In the genomic region with DNA sequence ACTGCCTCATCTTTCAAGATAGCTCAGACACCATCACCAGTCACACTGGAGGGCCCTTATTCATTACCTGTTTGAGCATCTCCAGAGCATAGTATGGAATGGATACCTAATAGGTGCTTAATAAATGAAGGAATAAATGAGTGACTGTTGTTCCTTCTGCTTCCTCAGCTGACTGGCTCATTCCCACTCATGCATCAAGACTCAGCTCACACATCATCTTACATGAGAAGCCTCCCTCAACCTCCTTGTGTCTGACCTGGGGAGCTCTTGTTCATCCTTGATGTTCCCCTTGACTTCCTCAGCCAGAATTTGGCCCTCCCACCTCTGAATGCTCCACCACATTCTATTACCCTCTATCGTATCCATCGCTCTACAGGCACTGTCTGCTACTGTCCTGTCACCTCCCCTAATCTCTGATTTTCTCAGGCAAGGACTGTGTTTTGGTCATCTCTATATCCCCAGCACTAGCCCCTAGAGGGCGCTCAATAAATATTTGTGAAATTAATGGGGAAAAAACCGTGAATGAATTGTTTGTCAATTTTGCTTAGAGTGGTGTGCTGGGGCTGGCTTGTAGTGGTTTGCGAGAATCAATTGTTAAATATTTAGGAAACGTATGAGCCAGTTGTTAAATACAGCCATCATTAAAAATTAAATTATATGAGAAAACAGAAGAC, we compare ENCODE assay signal across 8 cellular contexts.
DNase-seq lines count a peak whose midpoint lies in the region; ATAC-seq, FAIRE-seq and TF ChIP-seq lines count a peak whose summit lies in the region.

No MANE protein-coding gene starts in this region.

- H3K27ac ChIP-seq in DOHH2 (ENCODE audit: low read depth, low read length) (no peak overlapping the region), Peyer's patch (no peak overlapping the region), body of pancreas (no peak overlapping the region), left lung (no peak overlapping the region), thyroid gland (no peak overlapping the region)

- no peaks in the 10 kb centered on the region for H3K9me2 ChIP-seq in DOHH2 (replicated peaks; ENCODE audit: control insufficient read depth, low read length)

- intact Hi-C loops in body of pancreas (cut with DNase I): no loop called here
- intact Hi-C loops in left lung (cut with DNase I): loop anchor here in 1 of 2 donors (5.0 kb wide), 1 partner anchor 128 kb away; no protein-coding TSS in a partner anchor
- intact Hi-C loops in thyroid gland (cut with DNase I): no loop called here

- no peak overlapping the region for H3K4me2 ChIP-seq in DOHH2 (ENCODE audit: low read length)

- TF ChIP-seq POLR2A in H54 (IDR thresholded peaks at IDR 0.05; ENCODE audit: low read depth, low read length) (no peak), Peyer's patch (IDR thresholded peaks at IDR 0.05) (no peak), body of pancreas (IDR thresholded peaks at IDR 0.05) (no peak), thyroid gland (IDR thresholded peaks at IDR 0.05) (no peak)

- no peak overlapping the region for H3K4me3 ChIP-seq in DOHH2 (ENCODE audit: low read length)
- no peak overlapping the region for H3K4me3 ChIP-seq in Peyer's patch
- H3K4me3 ChIP-seq in body of pancreas: no peak overlapping the region
- no peak overlapping the region for H3K4me3 ChIP-seq in left lung
- no peak overlapping the region for H3K4me3 ChIP-seq in thyroid gland (replicated peaks in 1 of 3)

- H3K9me3 ChIP-seq in DOHH2 (ENCODE audit: control insufficient read depth, insufficient read depth, low read length): no peaks in the 10 kb centered on the region
- H3K9me3 ChIP-seq in Peyer's patch: no peaks in the 10 kb centered on the region
- H3K9me3 ChIP-seq in body of pancreas: no peaks in the 10 kb centered on the region
- no peaks in the 10 kb centered on the region for H3K9me3 ChIP-seq in left lung
- H3K9me3 ChIP-seq in thyroid gland: no peaks in the 10 kb centered on the region

- no peaks in the 10 kb centered on the region for H3K27me3 ChIP-seq in DOHH2 (ENCODE audit: control insufficient read depth, low read length)
- no peaks in the 10 kb centered on the region for H3K27me3 ChIP-seq in Peyer's patch
- H3K27me3 ChIP-seq in body of pancreas: no peaks in the 10 kb centered on the region
- H3K27me3 ChIP-seq in left lung: no peaks in the 10 kb centered on the region
- no peaks in the 10 kb centered on the region for H3K27me3 ChIP-seq in thyroid gland

- H3K36me3 ChIP-seq in DOHH2 (ENCODE audit: control insufficient read depth, low read length) (no peaks in the 10 kb centered on the region), Peyer's patch (no peaks in the 10 kb centered on the region), body of pancreas (replicated peaks in 1 of 2; ENCODE audit: insufficient read depth in 1 of 2, low read depth in 2 of 2) (no peaks in the 10 kb centered on the region), left lung (no peaks in the 10 kb centered on the region), thyroid gland (no peaks in the 10 kb centered on the region)

- peak; percentile 61 for TF ChIP-seq CTCF in DOHH2 (IDR thresholded peaks at IDR 0.05; ENCODE audit: low read depth, low read length, poor library complexity, severe bottlenecking)
- peak; percentile 16 to 57 (median 52) for TF ChIP-seq CTCF in Peyer's patch (IDR thresholded peaks at IDR 0.05)
- TF ChIP-seq CTCF in body of pancreas (IDR thresholded peaks at IDR 0.05): peak; percentile 21 to 59 (median 50)
- peak; percentile 47 for TF ChIP-seq CTCF in left lung (IDR thresholded peaks at IDR 0.05)
- TF ChIP-seq CTCF in thyroid gland (IDR thresholded peaks at IDR 0.05): peak in 5 of 6 experiments; percentile 32 to 58 (median 43)

- WGBS in body of pancreas, 2 donors: 10 to 14% methylated on average over 6 of the region's 6 CpGs
- WGBS in thyroid gland, 2 donors: 16 to 17% methylated on average over 6 of the region's 6 CpGs

- H4K20me1 ChIP-seq in DOHH2 (ENCODE audit: control insufficient read depth, insufficient read depth, low read depth, low read length): no peaks in the 10 kb centered on the region

- no peaks in the 10 kb centered on the region for H3F3A ChIP-seq in DOHH2 (ENCODE audit: control insufficient read depth, insufficient read depth)

- FAIRE-seq in H54 (lab: Jason Lieb, UNC): no peak

- no peak for ATAC-seq in body of pancreas
- ATAC-seq in left lung: peak; percentile 64

- DNase-seq in H54 (ENCODE audit: insufficient read length, low spot score): peak; percentile 13
- peak in 2 of 3 donors; percentile 23 to 59 for DNase-seq in Peyer's patch
- DNase-seq in body of pancreas: peak; percentile 27 to 50 (median 30)
- DNase-seq in left lung: no peak
- DNase-seq in thyroid gland: peak; percentile 23 to 27
- no peak for DNase-seq in NK-92 (lab: John Stamatoyannopoulos, UW; ENCODE audit: unreplicated experiment)
- DNase-seq in DMS79 treated with DMSO at 0.1 percent for 48 hours (lab: John Stamatoyannopoulos, UW): no peak

- no peaks in the 10 kb centered on the region for H3K79me2 ChIP-seq in DOHH2 (ENCODE audit: control insufficient read depth, low read length)

- H3K4me1 ChIP-seq in DOHH2 (ENCODE audit: control insufficient read depth, low read length): no peaks in the 10 kb centered on the region
- no peaks in the 10 kb centered on the region for H3K4me1 ChIP-seq in Peyer's patch
- H3K4me1 ChIP-seq in body of pancreas: no peaks in the 10 kb centered on the region
- peaks cover 0 to 2% of the 10 kb centered on the region in 2 donors for H3K4me1 ChIP-seq in left lung
- no peaks in the 10 kb centered on the region for H3K4me1 ChIP-seq in thyroid gland

Comparison
In these comparisons a context has a peak if more than half of its experiments do, and no peak if none do; other contexts are left out.
1. DNase-seq: peak in H54 (single experiment), Peyer's patch (2 of 3), body of pancreas (4 of 4) and thyroid gland (2 of 2); none in left lung (0 of 2), NK-92 (single experiment) and DMS79 treated with DMSO at 0.1 percent for 48 hours (single experiment).
2. Peak in every context shown above with its lines, with median percentiles within 50 percentile points of each other: CTCF ChIP-seq.